ENCODE assay signal across 28 cellular contexts in the genomic region with DNA sequence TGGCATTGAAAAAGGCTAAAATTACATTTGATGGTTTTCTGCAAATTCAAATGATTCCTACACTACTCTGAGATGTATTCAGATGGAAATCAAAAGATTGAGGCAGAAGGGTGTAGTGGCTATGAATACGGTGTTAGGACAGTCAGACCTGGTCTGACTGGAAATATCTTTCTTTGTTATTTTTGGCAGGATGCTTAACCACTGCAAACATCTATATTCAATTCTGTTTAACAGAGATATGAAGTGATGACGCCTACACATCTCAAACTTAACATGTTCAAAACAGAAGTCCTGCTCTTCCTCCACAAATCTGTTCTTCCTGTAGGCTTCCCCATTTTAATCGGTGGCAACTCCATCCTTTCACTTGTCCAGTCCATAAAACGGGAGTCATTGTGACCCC.
"Had no signal": no experiment of that assay in that cellular context is flagged by ENCODE, and none has a peak within 500 bp of the region (broad histone marks: within the 10 kb centered on the region; RNA-seq: fewer than 3 reads in every experiment).

No MANE protein-coding gene starts in this region.

- H3K27me3 Mint-ChIP-seq: activated naive CD4-positive, alpha-beta T cell treated with anti-CD3 and anti-CD28 coated beads, Interleukin-2, amount 50 U/mL, for 24 hours; activated T-cell treated with anti-CD3 and anti-CD28 coated beads, Interleukin-2, amount 50 U/mL, for 24 hours; brain had no signal

- H3K36me3 Mint-ChIP-seq: activated naive CD4-positive, alpha-beta T cell treated with anti-CD3 and anti-CD28 coated beads, Interleukin-2, amount 50 U/mL, for 24 hours; brain; WTC11 had no signal

- H3K27ac Mint-ChIP-seq: activated CD8-positive, alpha-beta T cell treated with anti-CD3 and anti-CD28 coated beads, Interleukin-2, amount 10 ng/mL, durations not matched to agents 7 days and 5 days; activated naive CD4-positive, alpha-beta T cell treated with anti-CD3 and anti-CD28 coated beads, Interleukin-2, amount 50 U/mL, for 24 hours; activated T-cell treated with anti-CD3 and anti-CD28 coated beads, Interleukin-2, amount 50 U/mL, for 24 hours; activated T-helper 1 cell treated with anti-CD3 and anti-CD28 coated beads, Interleukin-12 subunit alpha, Interleukin-12 subunit beta, Interleukin-2, Interleukin-4 antibody, amounts not matched to agents 30 ng/mL and 10 ng/mL and 1 ng/mL, durations not matched to agents 14 hours and 24 hours and 36 hours; T-helper 1 cell treated with Interleukin-12 subunit alpha and Interleukin-12 subunit beta and Interleukin-4 antibody, amounts not matched to agents 30 μg/mL and 1 μg/mL, for 36 hours; WTC11 had no signal

- H3K4me1 Mint-ChIP-seq: activated naive CD4-positive, alpha-beta T cell treated with anti-CD3 and anti-CD28 coated beads, Interleukin-2, amount 50 U/mL, for 24 hours had no signal

- H3K9me3 Mint-ChIP-seq: activated naive CD4-positive, alpha-beta T cell treated with anti-CD3 and anti-CD28 coated beads, Interleukin-2, amount 50 U/mL, for 24 hours; activated T-cell treated with anti-CD3 and anti-CD28 coated beads, Interleukin-2, amount 50 U/mL, for 24 hours; activated T-helper 1 cell treated with anti-CD3 and anti-CD28 coated beads, Interleukin-12 subunit alpha, Interleukin-12 subunit beta, Interleukin-2, Interleukin-4 antibody, amounts not matched to agents 30 ng/mL and 10 ng/mL and 1 ng/mL, durations not matched to agents 14 hours and 24 hours and 36 hours; brain; T-helper 1 cell treated with Interleukin-12 subunit alpha and Interleukin-12 subunit beta and Interleukin-4 antibody, amounts not matched to agents 30 μg/mL and 1 μg/mL, for 36 hours; WTC11 had no signal

- DNase-seq: activated CD4-positive, alpha-beta T cell treated with anti-CD3 and anti-CD28 coated beads for 48 hours; activated CD4-positive, alpha-beta T cell treated with anti-CD3 and anti-CD28 coated beads, Interleukin-2, amount 50 U/mL, for 4 hours; activated CD4-positive, CD25-positive, alpha-beta regulatory T cell treated with anti-CD3 and anti-CD28 coated beads, Interleukin-2, amount 50 U/mL, for 72 hours; activated CD8-positive, alpha-beta memory T cell treated with anti-CD3 and anti-CD28 coated beads, Interleukin-2, amount 50 U/mL, for 48 hours; activated CD8-positive, alpha-beta T cell treated with anti-CD3 and anti-CD28 coated beads, Interleukin-2, amount 10 ng/mL, durations not matched to agents 7 days and 5 days; activated effector memory CD4-positive, alpha-beta T cell treated with Interleukin-2 at 50 U/mL for 16 hours; activated naive CD4-positive, alpha-beta T cell; activated T-cell treated with anti-CD3 and anti-CD28 coated beads, Interleukin-2, amount 50 U/mL, for 24 hours; aorta; Karpas-422; MV-4-11; NCI-H1092 treated with DMSO at 0.1 percent for 48 hours; NCI-H1417 treated with DMSO at 0.1 percent for 48 hours; NCI-H1694; NCI-H2029; NCI-H2107; NCI-H345; NCI-H510A; NCI-H69; PC-3; SHP77 treated with DMSO at 0.1 percent for 48 hours had no signal

- H3K4me3 Mint-ChIP-seq: activated CD8-positive, alpha-beta T cell treated with anti-CD3 and anti-CD28 coated beads, Interleukin-2, amount 10 ng/mL, durations not matched to agents 7 days and 5 days; activated naive CD4-positive, alpha-beta T cell treated with anti-CD3 and anti-CD28 coated beads, Interleukin-2, amount 50 U/mL, for 24 hours; activated T-cell treated with anti-CD3 and anti-CD28 coated beads, Interleukin-2, amount 50 U/mL, for 24 hours; activated T-helper 1 cell treated with anti-CD3 and anti-CD28 coated beads, Interleukin-12 subunit alpha, Interleukin-12 subunit beta, Interleukin-2, Interleukin-4 antibody, amounts not matched to agents 30 ng/mL and 10 ng/mL and 1 ng/mL, durations not matched to agents 14 hours and 24 hours and 36 hours; brain; T-helper 1 cell treated with Interleukin-12 subunit alpha and Interleukin-12 subunit beta and Interleukin-4 antibody, amounts not matched to agents 30 μg/mL and 1 μg/mL, for 36 hours; WTC11 had no signal

- H3K27ac ChIP-seq: cardiac muscle cell had no signal

- ATAC-seq: activated CD8-positive, alpha-beta T cell treated with anti-CD3 and anti-CD28 coated beads, Interleukin-2, amount 10 ng/mL, durations not matched to agents 7 days and 5 days; K562; PC-3; WTC11 had no signal

- H3K27me3 ChIP-seq: cardiac muscle cell had no signal

- H3K4me3 ChIP-seq: cardiac muscle cell, K562 had no signal
